13 cellular contexts compared by ENCODE assay signal in genomic region chr19:35214766-35215422, GRCh38. TPM values are rescaled to one million over a fixed set of nuclear protein-coding genes. Genes with fewer than 3 reads are reported as not detected.
DNase-seq lines count a peak whose midpoint lies in the region; ATAC-seq and TF ChIP-seq lines count a peak whose summit lies in the region.
"Had no signal": no experiment of that assay in that cellular context is flagged by ENCODE, and none has a peak within 500 bp of the region (broad histone marks: within the 10 kb centered on the region; RNA-seq: fewer than 3 reads in every experiment).

No MANE protein-coding gene starts in this region.

- peaks cover 70% of the 10 kb centered on the region for H3K4me1 Mint-ChIP-seq in CD4-positive, alpha-beta T cell (ENCODE audit: low read depth)
- peaks cover 56% of the 10 kb centered on the region for H3K4me1 Mint-ChIP-seq in central memory CD8-positive, alpha-beta T cell

- no peaks in the 10 kb centered on the region for H3K79me2 ChIP-seq in Loucy (ENCODE audit: insufficient read depth, low read length)

- H3K36me3 Mint-ChIP-seq in CD4-positive, alpha-beta T cell (ENCODE audit: low read depth) = peaks cover 4% of the 10 kb centered on the region
- peaks cover 21% of the 10 kb centered on the region for H3K36me3 Mint-ChIP-seq in central memory CD8-positive, alpha-beta T cell (ENCODE audit: insufficient read depth)

- peaks cover 3% of the 10 kb centered on the region; the same call in 1 of the 2 replicates for H3F3A ChIP-seq in Loucy (ENCODE audit: low read depth)

- intact Hi-C loops in CD4-positive, alpha-beta T cell (cut with DNase I, micrococcal nuclease) = loop anchor here (1.0 to 10.0 kb wide), 6 partner anchors 9 to 213 kb away; partner anchors contain the start of genes USF2 (in 2 of the 2), FXYD7 (in 1 of the 2) and GRAMD1A (in 1 of the 2)
- intact Hi-C loops in gastrocnemius medialis (cut with DNase I; ENCODE audit: low total_unique reads) = loop anchor here (2.0 kb wide), 1 partner anchor 54 kb away; the partner anchor contains the start of gene USF2

- H3K27ac Mint-ChIP-seq in CD4-positive, alpha-beta T cell = peak overlapping the region; percentile 99
- H3K27ac Mint-ChIP-seq in central memory CD8-positive, alpha-beta T cell (ENCODE audit: low read depth) = peak overlapping the region; percentile 100

- TF ChIP-seq POLR2A in gastrocnemius medialis (IDR thresholded peaks at IDR 0.05) = no peak

- H4K20me1 ChIP-seq in Loucy (ENCODE audit: insufficient read depth, low read length, poor library complexity, severe bottlenecking) = no peaks in the 10 kb centered on the region

- in situ Hi-C loops in gastrocnemius medialis (cut with MboI; ENCODE audit: low sequenced_read_pairs in 4 of 4) = no loop called here

- POLR2A ChIA-PET in CD4-positive, alpha-beta T cell (lab: Charles Lee) = interaction anchor here (0.6 to 5.7 kb wide), 9 partner anchors 9 to 201 kb away, joined by 3 to 36 read pairs (median 4); partner anchors contain the start of gene FXYD5

- no peak for ATAC-seq in CD4-positive, alpha-beta T cell (ENCODE audit: poor library complexity)
- ATAC-seq in central memory CD8-positive, alpha-beta T cell (replicated peaks; ENCODE audit: extremely low read depth, poor library complexity, severe bottlenecking) = no peak
- ATAC-seq in gastrocnemius medialis = no peak

- no peak for DNase-seq in CD4-positive, alpha-beta T cell
- no peak for DNase-seq in central memory CD8-positive, alpha-beta T cell (ENCODE audit: low spot score in 2 of 2)
- DNase-seq in gastrocnemius medialis (no peak), retina (no peak), NCI-H748 (lab: John Stamatoyannopoulos, UW; ENCODE audit: unreplicated experiment) (no peak), putamen (ENCODE audit: low spot score) (no peak)
- DNase-seq: effector CD4-positive, alpha-beta T cell; NCI-H526 treated with DMSO at 0.1 percent for 48 hours had no signal

- H3K9me3 Mint-ChIP-seq in CD4-positive, alpha-beta T cell = peaks cover 3% of the 10 kb centered on the region
- H3K9me3 Mint-ChIP-seq in central memory CD8-positive, alpha-beta T cell = no peaks in the 10 kb centered on the region

- H3K36me3 ChIP-seq in Loucy (ENCODE audit: insufficient read depth, low read length) (no peaks in the 10 kb centered on the region), gastrocnemius medialis (no peaks in the 10 kb centered on the region)

- H3K9me3 ChIP-seq in CD4-positive, alpha-beta T cell (ENCODE audit: control insufficient read depth, low read length) = no peaks in the 10 kb centered on the region
- H3K9me3 ChIP-seq in Loucy (ENCODE audit: insufficient read depth, low read depth, low read length) = no peaks in the 10 kb centered on the region
- no peaks in the 10 kb centered on the region for H3K9me3 ChIP-seq in gastrocnemius medialis

- CTCF ChIA-PET in CD4-positive, alpha-beta T cell (lab: Charles Lee) = interaction anchor here (1.0 to 3.6 kb wide), 4 partner anchors 22 to 73 kb away, joined by 3 to 13 read pairs (median 6); partner anchors contain the start of gene FXYD7

- H3K27me3 Mint-ChIP-seq in CD4-positive, alpha-beta T cell = no peaks in the 10 kb centered on the region
- H3K27me3 Mint-ChIP-seq in central memory CD8-positive, alpha-beta T cell = no peaks in the 10 kb centered on the region

- no peaks in the 10 kb centered on the region for H3K27me3 ChIP-seq in CD4-positive, alpha-beta T cell (ENCODE audit: control insufficient read depth, insufficient read depth, low read length)
- no peaks in the 10 kb centered on the region for H3K27me3 ChIP-seq in Loucy (ENCODE audit: insufficient read depth, low read length, poor library complexity, severe bottlenecking)
- no peaks in the 10 kb centered on the region for H3K27me3 ChIP-seq in gastrocnemius medialis

- H2AFZ ChIP-seq in Loucy (ENCODE audit: low read length) = no peak overlapping the region
- H2AFZ ChIP-seq: GM23248 had no signal

- H3K4me2 ChIP-seq in Loucy (ENCODE audit: low read depth, low read length, poor library complexity, severe bottlenecking) = peak overlapping the region; percentile 83

- H3K4me3 ChIP-seq in Loucy (ENCODE audit: low read length, poor library complexity, severe bottlenecking) = no peak overlapping the region
- H3K4me3 ChIP-seq in gastrocnemius medialis = no peak overlapping the region
- H3K4me3 ChIP-seq: GM23248 had no signal

- H3K4me1 ChIP-seq in Loucy (ENCODE audit: insufficient read depth, low read length, poor library complexity, severe bottlenecking) (peaks cover 29% of the 10 kb centered on the region), gastrocnemius medialis (peaks cover 12 to 19% of the 10 kb centered on the region in 2 donors)

- H3K27ac ChIP-seq in CD4-positive, alpha-beta T cell (ENCODE audit: low read depth, low read length) = peak overlapping the region; percentile 95
- peak overlapping the region in 3 of 4 donors; percentile 78 to 79 (median 79) for H3K27ac ChIP-seq in gastrocnemius medialis
- H3K27ac ChIP-seq: foreskin keratinocyte, GM23248 had no signal

- H3K9me2 ChIP-seq in Loucy (replicated peaks; ENCODE audit: low read depth, low read length) = no peaks in the 10 kb centered on the region

- TF ChIP-seq CTCF in CD4-positive, alpha-beta T cell (IDR thresholded peaks at IDR 0.05) = no peak
- no peak for TF ChIP-seq CTCF in Loucy (conservative IDR thresholded peaks at IDR 0.05; ENCODE audit: low read length)
- TF ChIP-seq CTCF in gastrocnemius medialis (IDR thresholded peaks at IDR 0.05 in 4 of 5, conservative IDR thresholded peaks at IDR 0.05 in 1 of 5) = no peak

- no peak overlapping the region for H3K4me3 Mint-ChIP-seq in CD4-positive, alpha-beta T cell
- H3K4me3 Mint-ChIP-seq in central memory CD8-positive, alpha-beta T cell = no peak overlapping the region

- H3K9ac ChIP-seq in Loucy (ENCODE audit: low read depth, low read length, poor library complexity, severe bottlenecking) = no peak overlapping the region
- H3K9ac ChIP-seq: GM23248 had no signal

RNA-seq across cellular contexts. Expression of gene FAM187B, which starts 13.6 kb away (rescaled TPM):
- not detected for total RNA-seq in CD4-positive, alpha-beta T cell
- not detected for total RNA-seq in gastrocnemius medialis
- total RNA-seq: foreskin keratinocyte, GM23248, mesenteric fat pad, posterior vena cava had no signal

RNA-seq across cellular contexts. Expression of gene LSR, which starts 33.9 kb away (rescaled TPM):
- total RNA-seq in CD4-positive, alpha-beta T cell = 10 to 100 TPM; 45.0 to 47.9 TPM
- 10 to 100 TPM in 1 of 4 donors, 1 to 10 TPM in 3; 2.5 to 11.4 (median 5.2) TPM for total RNA-seq in gastrocnemius medialis
- total RNA-seq: GM23248 had no signal

RNA-seq across cellular contexts. Expression of gene USF2, which starts 53.9 kb away (rescaled TPM):
- total RNA-seq in CD4-positive, alpha-beta T cell = 100 to 1,000 TPM; 335 to 344 TPM
- total RNA-seq in gastrocnemius medialis = 100 to 1,000 TPM; 118 to 169 (median 143) TPM
